17 cellular contexts compared by ENCODE assay signal in the genomic region with DNA sequence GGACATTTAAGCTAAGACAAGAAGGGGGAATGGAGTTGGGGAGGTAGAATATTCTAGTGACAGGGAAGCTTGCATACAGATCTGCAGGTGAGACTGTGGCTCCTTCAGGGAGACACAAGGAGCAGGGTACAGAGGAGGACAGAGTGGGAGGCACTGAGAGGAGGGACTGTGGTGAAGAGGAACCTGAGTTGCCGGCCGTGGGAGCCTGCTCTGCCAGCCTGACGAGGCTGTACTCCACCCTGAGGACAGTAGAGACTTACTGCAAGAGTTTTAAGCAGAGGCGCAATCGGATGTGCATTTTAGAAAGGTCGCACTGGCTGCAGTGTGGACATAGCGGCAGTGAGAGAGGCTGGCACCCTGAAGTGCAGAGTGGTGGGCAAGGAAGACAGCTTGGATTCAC.
DNase-seq lines count a peak whose midpoint lies in the region; ATAC-seq and TF ChIP-seq lines count a peak whose summit lies in the region.
"Had no signal": no experiment of that assay in that cellular context is flagged by ENCODE, and none has a peak within 500 bp of the region (broad histone marks: within the 10 kb centered on the region; RNA-seq: fewer than 3 reads in every experiment).

No MANE protein-coding gene starts in this region.

- no peak overlapping the region for H3K4me3 Mint-ChIP-seq in stimulated activated effector memory CD8-positive, alpha-beta T cell treated with anti-CD3 and anti-CD28 coated beads, Interleukin-12 subunit alpha, Interleukin-12 subunit beta, amount 100 ng/mL, for 72 hours
- H3K4me3 Mint-ChIP-seq: CD4-positive, CD25-positive, alpha-beta regulatory T cell had no signal

- TF ChIP-seq POLR2A in esophagus squamous epithelium (IDR thresholded peaks at IDR 0.05) (no peak), uterus (IDR thresholded peaks at IDR 0.05) (no peak)

- H3K4me1 ChIP-seq in esophagus squamous epithelium (peaks cover 0 to 27% (median 17%) of the 10 kb centered on the region in 3 donors), uterus (peaks cover 6 to 10% of the 10 kb centered on the region in 2 donors)
- H3K4me1 ChIP-seq: BLaER1 had no signal

- peak; percentile 4 for ATAC-seq in stimulated activated effector memory CD8-positive, alpha-beta T cell treated with anti-CD3 and anti-CD28 coated beads, Interleukin-12 subunit alpha, Interleukin-12 subunit beta, amount 100 ng/mL, for 72 hours
- ATAC-seq in GM18867 (IDR thresholded peaks at IDR 0.05; ENCODE audit: unreplicated experiment), result no peak
- ATAC-seq: GM12878, HCT116 had no signal

- H3K4me1 Mint-ChIP-seq in stimulated activated effector memory CD8-positive, alpha-beta T cell treated with anti-CD3 and anti-CD28 coated beads, Interleukin-12 subunit alpha, Interleukin-12 subunit beta, amount 100 ng/mL, for 72 hours, result no peaks in the 10 kb centered on the region
- H3K4me1 Mint-ChIP-seq: CD4-positive, CD25-positive, alpha-beta regulatory T cell had no signal

- H3K27ac ChIP-seq in esophagus squamous epithelium (peak overlapping the region in 3 of 4 donors; percentile 49 to 80 (median 74)), uterus (peak overlapping the region; percentile 72 to 86)
- H3K27ac ChIP-seq: BLaER1, HL-60 had no signal

- DNase-seq in CD1c-positive myeloid dendritic cell (ENCODE audit: extremely low spot score) (peak; percentile 3), esophagus squamous epithelium (lab: John Stamatoyannopoulos, UW) (no peak), uterus (no peak), EL (no peak), HuH-7.5 (ENCODE audit: low spot score) (no peak)
- DNase-seq in stimulated activated effector memory CD8-positive, alpha-beta T cell treated with anti-CD3 and anti-CD28 coated beads, Interleukin-12 subunit alpha, Interleukin-12 subunit beta, amount 100 ng/mL, for 72 hours (ENCODE audit: low spot score in 2 of 2), result no peak
- DNase-seq: 8988T; AML-193; Calu3; CD4-positive, CD25-positive, alpha-beta regulatory T cell; DMS 273 treated with DMSO at 0.1 percent for 48 hours; GM23248 had no signal

- 81 to 82% methylated on average over 7 of the region's 7 CpGs for WGBS in esophagus squamous epithelium, 2 donors

- TF ChIP-seq CTCF in esophagus squamous epithelium (IDR thresholded peaks at IDR 0.05), result no peak
- TF ChIP-seq CTCF in uterus (IDR thresholded peaks at IDR 0.05), result no peak

- intact Hi-C loops in esophagus squamous epithelium (cut with DNase I), result no loop called here
- intact Hi-C loops in uterus (cut with DNase I; ENCODE audit: low total_unique reads), result no loop called here

- H3K27me3 ChIP-seq in esophagus squamous epithelium, result no peaks in the 10 kb centered on the region
- H3K27me3 ChIP-seq in uterus, result no peaks in the 10 kb centered on the region
- H3K27me3 ChIP-seq: BLaER1 had no signal

- no peaks in the 10 kb centered on the region for H3K36me3 Mint-ChIP-seq in stimulated activated effector memory CD8-positive, alpha-beta T cell treated with anti-CD3 and anti-CD28 coated beads, Interleukin-12 subunit alpha, Interleukin-12 subunit beta, amount 100 ng/mL, for 72 hours
- H3K36me3 Mint-ChIP-seq: CD4-positive, CD25-positive, alpha-beta regulatory T cell had no signal

- H3K4me3 ChIP-seq in esophagus squamous epithelium (no peak overlapping the region), uterus (no peak overlapping the region)
- H3K4me3 ChIP-seq: BLaER1, GM12878, GM23248 had no signal

- H3K36me3 ChIP-seq in esophagus squamous epithelium (peaks cover 0 to 10% (median 0%) of the 10 kb centered on the region in 3 donors), uterus (no peaks in the 10 kb centered on the region)
- H3K36me3 ChIP-seq: BLaER1 had no signal

- H3K27ac Mint-ChIP-seq in stimulated activated effector memory CD8-positive, alpha-beta T cell treated with anti-CD3 and anti-CD28 coated beads, Interleukin-12 subunit alpha, Interleukin-12 subunit beta, amount 100 ng/mL, for 72 hours, result no peak overlapping the region
- H3K27ac Mint-ChIP-seq: CD4-positive, CD25-positive, alpha-beta regulatory T cell had no signal

- no peaks in the 10 kb centered on the region for H3K9me3 Mint-ChIP-seq in stimulated activated effector memory CD8-positive, alpha-beta T cell treated with anti-CD3 and anti-CD28 coated beads, Interleukin-12 subunit alpha, Interleukin-12 subunit beta, amount 100 ng/mL, for 72 hours
- H3K9me3 Mint-ChIP-seq: CD4-positive, CD25-positive, alpha-beta regulatory T cell had no signal

- no peaks in the 10 kb centered on the region for H3K9me3 ChIP-seq in esophagus squamous epithelium
- H3K9me3 ChIP-seq in uterus, result no peaks in the 10 kb centered on the region
- H3K9me3 ChIP-seq: BLaER1 had no signal
